ENCODE assay signal across 10 cellular contexts in genomic region chr3:134362670-134363380, GRCh38. TPM values are rescaled to one million over a fixed set of nuclear protein-coding genes. Genes with fewer than 3 reads are reported as not detected.
DNase-seq lines count a peak whose midpoint lies in the region; ATAC-seq and TF ChIP-seq lines count a peak whose summit lies in the region.
"Had no signal": no experiment of that assay in that cellular context is flagged by ENCODE, and none has a peak within 500 bp of the region (broad histone marks: within the 10 kb centered on the region; RNA-seq: fewer than 3 reads in every experiment).

No MANE protein-coding gene starts in this region.

- ATAC-seq in activated CD8-positive, alpha-beta memory T cell treated with anti-CD3 and anti-CD28 coated beads, Interleukin-2, amount 10 ng/mL, durations not matched to agents 7 days and 5 days, result no peak
- ATAC-seq in lung (ENCODE audit: insufficient read depth, low FRiP score) (no peak), HG02840 (IDR thresholded peaks at IDR 0.05; ENCODE audit: low FRiP score, unreplicated experiment) (no peak)

- 69 to 84% methylated on average over 6 of the region's 6 CpGs for WGBS in lung, 2 donors
- 80% methylated on average over 6 of the region's 6 CpGs for WGBS in suprapubic skin

- H3K4me3 Mint-ChIP-seq in activated CD8-positive, alpha-beta memory T cell treated with anti-CD3 and anti-CD28 coated beads, Interleukin-2, amount 10 ng/mL, durations not matched to agents 7 days and 5 days, result no peak overlapping the region
- H3K4me3 Mint-ChIP-seq: activated CD4-positive, alpha-beta memory T cell treated with anti-CD3 and anti-CD28 coated beads, Interleukin-2, amount 10 ng/mL, durations not matched to agents 7 days and 5 days had no signal

- H3K36me3 ChIP-seq in breast epithelium (peaks cover 6% of the 10 kb centered on the region), lung (ENCODE audit: control insufficient read depth in 2 of 2, insufficient read depth in 2 of 2, low read length in 2 of 2) (peaks cover 39 to 67% of the 10 kb centered on the region in 2 donors), suprapubic skin (peaks cover 79% of the 10 kb centered on the region)

- TF ChIP-seq CTCF in breast epithelium (IDR thresholded peaks at IDR 0.05), result no peak
- no peak for TF ChIP-seq CTCF in lung (IDR thresholded peaks at IDR 0.05; ENCODE audit: control extremely low read depth, extremely low read depth)
- no peak for TF ChIP-seq CTCF in suprapubic skin (IDR thresholded peaks at IDR 0.05)

- peaks cover 31% of the 10 kb centered on the region for H3K27me3 Mint-ChIP-seq in activated CD8-positive, alpha-beta memory T cell treated with anti-CD3 and anti-CD28 coated beads, Interleukin-2, amount 10 ng/mL, durations not matched to agents 7 days and 5 days

- H3K9me3 ChIP-seq in breast epithelium (no peaks in the 10 kb centered on the region), lung (ENCODE audit: control insufficient read depth in 2 of 2, insufficient read depth in 1 of 2, low read length in 1 of 2) (no peaks in the 10 kb centered on the region), suprapubic skin (no peaks in the 10 kb centered on the region)

- no peaks in the 10 kb centered on the region for H3K36me3 Mint-ChIP-seq in activated CD8-positive, alpha-beta memory T cell treated with anti-CD3 and anti-CD28 coated beads, Interleukin-2, amount 10 ng/mL, durations not matched to agents 7 days and 5 days

- CTCF ChIA-PET in activated CD8-positive, alpha-beta memory T cell treated with anti-CD3 and anti-CD28 coated beads, Interleukin-2, amount 10 ng/mL, durations not matched to agents 7 days and 5 days (lab: Charles Lee), result interaction anchor here (0.6 kb wide), 1 partner anchor 111 kb away, joined by 3 read pairs; no protein-coding TSS in a partner anchor

- DNase-seq in activated CD8-positive, alpha-beta memory T cell treated with anti-CD3 and anti-CD28 coated beads, Interleukin-2, amount 50 U/mL, for 48 hours, result peak; percentile 33
- DNase-seq in activated CD8-positive, alpha-beta memory T cell treated with anti-CD3 and anti-CD28 coated beads, Interleukin-2, amount 10 ng/mL, durations not matched to agents 7 days and 5 days, result no peak
- peak in 1 of 2 donors; percentile 24 for DNase-seq in breast epithelium (ENCODE audit: low spot score in 2 of 2)
- DNase-seq in lung (ENCODE audit: low spot score), result no peak
- DNase-seq in suprapubic skin (ENCODE audit: low spot score in 2 of 2), result peak; percentile 39 to 55
- no peak for DNase-seq in NCI-H1105 treated with DMSO at 0.1 percent for 48 hours (lab: John Stamatoyannopoulos, UW)
- no peak for DNase-seq in posterior vena cava (ENCODE audit: low spot score)
- DNase-seq: activated CD4-positive, alpha-beta memory T cell treated with anti-CD3 and anti-CD28 coated beads, Interleukin-2, amount 10 ng/mL, durations not matched to agents 7 days and 5 days; NCI-H2107 had no signal

- H3K9me3 Mint-ChIP-seq in activated CD8-positive, alpha-beta memory T cell treated with anti-CD3 and anti-CD28 coated beads, Interleukin-2, amount 10 ng/mL, durations not matched to agents 7 days and 5 days (ENCODE audit: low read depth), result no peaks in the 10 kb centered on the region
- H3K9me3 Mint-ChIP-seq: activated CD4-positive, alpha-beta memory T cell treated with anti-CD3 and anti-CD28 coated beads, Interleukin-2, amount 10 ng/mL, durations not matched to agents 7 days and 5 days had no signal

- H3K4me3 ChIP-seq in breast epithelium (no peak overlapping the region), lung (no peak overlapping the region), suprapubic skin (peak overlapping the region; percentile 42)

- H3K27me3 ChIP-seq in breast epithelium (no peaks in the 10 kb centered on the region), lung (ENCODE audit: control insufficient read depth, insufficient read depth) (no peaks in the 10 kb centered on the region), suprapubic skin (no peaks in the 10 kb centered on the region)

- H3K4me1 ChIP-seq in breast epithelium, result peaks cover 36 to 52% of the 10 kb centered on the region in 2 donors
- H3K4me1 ChIP-seq in lung (ENCODE audit: control insufficient read depth in 2 of 2, insufficient read depth in 2 of 2, low read length in 2 of 2), result peaks cover 24 to 61% of the 10 kb centered on the region in 2 donors
- H3K4me1 ChIP-seq in suprapubic skin, result peaks cover 100% of the 10 kb centered on the region

- no peak for TF ChIP-seq EP300 in suprapubic skin (IDR thresholded peaks at IDR 0.05)

- H3K4me1 Mint-ChIP-seq in activated CD8-positive, alpha-beta memory T cell treated with anti-CD3 and anti-CD28 coated beads, Interleukin-2, amount 10 ng/mL, durations not matched to agents 7 days and 5 days, result peaks cover 12% of the 10 kb centered on the region

- intact Hi-C loops in breast epithelium (cut with DNase I; ENCODE audit: low total_unique reads), result loop anchor here (5.0 kb wide), 1 partner anchor 524 kb away; no protein-coding TSS in a partner anchor
- intact Hi-C loops in posterior vena cava (cut with DNase I), result no loop called here

- H3K27ac ChIP-seq in breast epithelium, result peak overlapping the region; percentile 97 to 100
- H3K27ac ChIP-seq in lung (ENCODE audit: low read depth in 1 of 2, low read length in 1 of 2), result peak overlapping the region; percentile 90 to 92
- peak overlapping the region; percentile 92 for H3K27ac ChIP-seq in suprapubic skin

- TF ChIP-seq POLR2A in breast epithelium (IDR thresholded peaks at IDR 0.05) (no peak), suprapubic skin (IDR thresholded peaks at IDR 0.05) (no peak)

- H3K27ac Mint-ChIP-seq in activated CD8-positive, alpha-beta memory T cell treated with anti-CD3 and anti-CD28 coated beads, Interleukin-2, amount 10 ng/mL, durations not matched to agents 7 days and 5 days, result no peak overlapping the region
- H3K27ac Mint-ChIP-seq: activated CD4-positive, alpha-beta memory T cell treated with anti-CD3 and anti-CD28 coated beads, Interleukin-2, amount 10 ng/mL, durations not matched to agents 7 days and 5 days had no signal

RNA-seq across cellular contexts. Expression of gene AMOTL2, which starts 11.4 kb away (rescaled TPM):
- not detected for total RNA-seq in activated CD8-positive, alpha-beta memory T cell treated with anti-CD3 and anti-CD28 coated beads, Interleukin-2, amount 10 ng/mL, durations not matched to agents 7 days and 5 days
- 100 to 1,000 TPM in 1 of 3 donors, 10 to 100 TPM in 2; 78.3 to 281 (median 83.2) TPM for total RNA-seq in breast epithelium
- 100 to 1,000 TPM; 122 to 129 TPM for total RNA-seq in lung
- polyA plus RNA-seq in lung, result 10 to 100 TPM; 27.4 to 30.1 TPM
- 100 to 1,000 TPM in 2 of 4 donors, 10 to 100 TPM in 2; 80.4 to 118 (median 95.8) TPM for total RNA-seq in suprapubic skin
- total RNA-seq in posterior vena cava, result 10 to 100 TPM; 49.9 to 56.5 TPM
- total RNA-seq: activated CD4-positive, alpha-beta memory T cell treated with anti-CD3 and anti-CD28 coated beads, Interleukin-2, amount 10 ng/mL, durations not matched to agents 7 days and 5 days had no signal

Comparison
In these comparisons a context has a peak if more than half of its experiments do, and no peak if none do; other contexts are left out.
1. DNase-seq: peak in activated CD8-positive, alpha-beta memory T cell treated with anti-CD3 and anti-CD28 coated beads, Interleukin-2, amount 50 U/mL, for 48 hours (single experiment) and suprapubic skin (2 of 2); none in activated CD8-positive, alpha-beta memory T cell treated with anti-CD3 and anti-CD28 coated beads, Interleukin-2, amount 10 ng/mL, durations not matched to agents 7 days and 5 days (single experiment), lung (single experiment), NCI-H1105 treated with DMSO at 0.1 percent for 48 hours (single experiment) and posterior vena cava (single experiment).
2. RNA of gene AMOTL2, which starts 11.4 kb away (total RNA-seq): 122 to 129 TPM in lung, 80.4 to 118 TPM in suprapubic skin, 78.3 to 281 TPM in breast epithelium and 49.9 to 56.5 TPM in posterior vena cava; not detected in activated CD8-positive, alpha-beta memory T cell treated with anti-CD3 and anti-CD28 coated beads, Interleukin-2, amount 10 ng/mL, durations not matched to agents 7 days and 5 days; every median in the first group is over 10 times any median in the second.
3. Peak in every context shown above with its lines, with median percentiles within 50 percentile points of each other: H3K27ac ChIP-seq.